ENCODE assay signal across 24 cellular contexts in the genomic region with DNA sequence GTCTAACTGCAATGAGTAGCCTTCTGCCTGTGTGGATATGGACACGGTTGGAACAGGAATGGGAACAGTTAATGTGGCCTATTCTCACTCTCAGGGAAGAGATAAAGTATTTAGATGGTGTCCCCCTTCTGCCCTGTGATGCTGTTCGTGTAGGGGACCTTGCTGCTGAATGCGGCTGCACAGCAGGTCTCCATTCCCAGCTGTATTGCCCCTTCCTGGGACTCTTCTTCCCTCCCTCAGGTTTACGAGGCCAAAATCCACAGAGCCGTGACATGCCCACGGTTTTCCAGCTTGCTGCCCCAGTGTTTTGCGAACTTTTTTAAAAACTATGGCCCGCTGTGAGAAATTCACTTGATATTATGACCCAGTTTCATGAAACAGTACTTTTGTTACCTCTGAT. TPM values are rescaled to one million over a fixed set of nuclear protein-coding genes. Genes with fewer than 3 reads are reported as not detected.
A peak's percentile ranks its signal among the peaks of the same experiment; 100 is the strongest.
DNase-seq lines count a peak whose midpoint lies in the region; TF ChIP-seq lines count a peak whose summit lies in the region.
"Had no signal": no experiment of that assay in that cellular context is flagged by ENCODE, and none has a peak within 500 bp of the region (broad histone marks: within the 10 kb centered on the region; RNA-seq: fewer than 3 reads in every experiment).

No MANE protein-coding gene starts in this region.

- H2BK5ac ChIP-seq in H9 (ENCODE audit: insufficient read length, low read length) = no peak overlapping the region

- H3K4me3 ChIP-seq in OCI-LY7 (ENCODE audit: low read depth, low read length, poor library complexity, severe bottlenecking) (no peak overlapping the region), breast epithelium (no peak overlapping the region)
- H3K4me3 ChIP-seq: MG63, SK-N-MC had no signal

- no CpG with 5 or more reads among the region's 8 CpGs for WGBS in H9 (ENCODE audit: extremely low coverage, insufficient read length, low lambda C conversion rate)

- H3K9ac ChIP-seq in H9 (ENCODE audit: extremely low read depth, insufficient read length, low read length) = no peak overlapping the region

- no peak overlapping the region for H3K14ac ChIP-seq in H9 (ENCODE audit: insufficient read depth, low read length)

- H3K9me3 Mint-ChIP-seq in H9 (no peaks in the 10 kb centered on the region), chondrocyte (ENCODE audit: low read depth) (no peaks in the 10 kb centered on the region), neural crest cell (no peaks in the 10 kb centered on the region)

- H2BK15ac ChIP-seq in H9 (ENCODE audit: low read depth, low read length) = no peak overlapping the region

- no peak overlapping the region for H2AK5ac ChIP-seq in H9 (ENCODE audit: insufficient read length, low read length)

- H3K4me1 Mint-ChIP-seq in H9 (peaks cover 9 to 14% of the 10 kb centered on the region in 2 experiments), chondrocyte (ENCODE audit: low read depth) (peaks cover 43% of the 10 kb centered on the region), neural crest cell (peaks cover 4% of the 10 kb centered on the region)

- no peaks in the 10 kb centered on the region for H3K9me2 ChIP-seq in OCI-LY7 (ENCODE audit: insufficient read depth, low read length)

- H3K79me1 ChIP-seq in H9 (ENCODE audit: insufficient read depth, low read depth, low read length, poor library complexity, severe bottlenecking) = no peaks in the 10 kb centered on the region

- H3K4me3 Mint-ChIP-seq in H9 = no peak overlapping the region
- H3K4me3 Mint-ChIP-seq in chondrocyte (ENCODE audit: unreplicated experiment) = no peak overlapping the region
- H3K4me3 Mint-ChIP-seq in neural crest cell = no peak overlapping the region
- H3K4me3 Mint-ChIP-seq: B cell had no signal

- no peak overlapping the region for H3K56ac ChIP-seq in H9 (ENCODE audit: insufficient read length, low read depth, low read length)

- H3K4ac ChIP-seq in H9 (ENCODE audit: low read depth, low read length) = no peak overlapping the region

- H4K20me1 ChIP-seq in H9 (ENCODE audit: control insufficient read depth, insufficient read depth, insufficient read length) (no peaks in the 10 kb centered on the region), OCI-LY7 (ENCODE audit: insufficient read depth, low read length) (no peaks in the 10 kb centered on the region)

- H4K8ac ChIP-seq in H9 (replicated peaks; ENCODE audit: insufficient read length, low read depth, low read length) = no peak overlapping the region

- no TSS peak for BruUV-seq in OCI-LY7 (replicated peaks; lab: Mats Ljungman, UMichigan)

- H3K4me2 ChIP-seq in H9 (ENCODE audit: insufficient read depth, insufficient read length, low read length) = no peak overlapping the region
- H3K4me2 ChIP-seq in OCI-LY7 (ENCODE audit: low read length) = peak overlapping the region; percentile 39; the same call in 1 of the 2 replicates

- peaks cover 0 to 8% (median 7%) of the 10 kb centered on the region in 3 experiments; a peak in 5 of 7 replicates for H3K36me3 Mint-ChIP-seq in H9 (ENCODE audit: insufficient read depth in 1 of 3, low read depth in 3 of 3)
- peaks cover 7% of the 10 kb centered on the region for H3K36me3 Mint-ChIP-seq in chondrocyte (ENCODE audit: low read depth)
- no peaks in the 10 kb centered on the region for H3K36me3 Mint-ChIP-seq in neural crest cell (ENCODE audit: low read depth)

- no peak overlapping the region for H3K23ac ChIP-seq in H9 (ENCODE audit: insufficient read length, low read depth, low read length)

- H3K27ac Mint-ChIP-seq in H9 (peak overlapping the region; percentile 54 to 63 (median 55); a peak in 4 of 7 replicates), chondrocyte (ENCODE audit: unreplicated experiment) (peak overlapping the region; percentile 74), neural crest cell (ENCODE audit: unreplicated experiment) (peak overlapping the region; percentile 71)
- H3K27ac Mint-ChIP-seq: B cell had no signal

- H2AFZ ChIP-seq in H9 (ENCODE audit: low read length) = no peak overlapping the region
- H2AFZ ChIP-seq in OCI-LY7 (ENCODE audit: low read length) = no peak overlapping the region

- H3K79me2 ChIP-seq in H9 (ENCODE audit: insufficient read depth, low read length) = no peaks in the 10 kb centered on the region
- H3K79me2 ChIP-seq in OCI-LY7 (ENCODE audit: insufficient read depth, low read depth, low read length) = peaks cover 35% of the 10 kb centered on the region

- H2BK20ac ChIP-seq in H9 (ENCODE audit: low read depth, low read length, poor library complexity, severe bottlenecking) = no peak overlapping the region

- H3K27me3 Mint-ChIP-seq in H9 (ENCODE audit: low read depth) (no peaks in the 10 kb centered on the region), chondrocyte (ENCODE audit: low read depth) (no peaks in the 10 kb centered on the region), neural crest cell (ENCODE audit: low read depth) (no peaks in the 10 kb centered on the region)
- H3K27me3 Mint-ChIP-seq: B cell had no signal

- H3K36me3 ChIP-seq in OCI-LY7 (ENCODE audit: insufficient read depth, low read length) (peaks cover 14% of the 10 kb centered on the region), breast epithelium (no peaks in the 10 kb centered on the region)
- H3K36me3 ChIP-seq: MG63 had no signal

- no peaks in the 10 kb centered on the region for H3K27me3 ChIP-seq in H9 (ENCODE audit: insufficient read depth, low read length)
- H3K27me3 ChIP-seq in breast epithelium = no peaks in the 10 kb centered on the region
- H3K27me3 ChIP-seq: MG63 had no signal

- DNase-seq in H9 = no peak
- DNase-seq in OCI-LY7 (ENCODE audit: low spot score) = no peak
- no peak for DNase-seq in chondrocyte (ENCODE audit: low spot score)
- no peak for DNase-seq in neural crest cell (ENCODE audit: low read depth, low spot score)
- no peak for DNase-seq in breast epithelium (ENCODE audit: low spot score in 2 of 2)
- no peak for DNase-seq in LoVo (ENCODE audit: low spot score)
- no peak for DNase-seq in stimulated activated naive CD4-positive, alpha-beta T cell (lab: John Stamatoyannopoulos, UW)
- DNase-seq in NCI-H748 treated with DMSO at 0.1 percent for 48 hours (lab: John Stamatoyannopoulos, UW) = no peak
- DNase-seq: COR-L47; DMS 273 treated with DMSO at 0.1 percent for 48 hours; DND-41; HCEC 1CT; MG63; NCI-H1092; NCI-H146; NCI-H2029 treated with DMSO at 0.1 percent for 48 hours; NCI-H2171; NCI-H446; NCI-H69; NK-92 treated with Interleukin-12 subunit alpha and Interleukin-12 subunit beta, amount 100 ng/mL, for 24 hours; OCI-M1; SHP77 had no signal

- TF ChIP-seq POLR2A in breast epithelium (IDR thresholded peaks at IDR 0.05) = no peak

- H4K5ac ChIP-seq in H9 (ENCODE audit: insufficient read length, low read depth, low read length) = no peak overlapping the region

- TF ChIP-seq CTCF in H9 (conservative IDR thresholded peaks at IDR 0.05) = no peak
- no peak for TF ChIP-seq CTCF in OCI-LY7 (conservative IDR thresholded peaks at IDR 0.05; ENCODE audit: low read length)
- TF ChIP-seq CTCF in chondrocyte (IDR thresholded peaks at IDR 0.05) = no peak
- no peak for TF ChIP-seq CTCF in neural crest cell (conservative IDR thresholded peaks at IDR 0.05)
- no peak for TF ChIP-seq CTCF in breast epithelium (IDR thresholded peaks at IDR 0.05)

- no peak overlapping the region for H2BK12ac ChIP-seq in H9 (ENCODE audit: insufficient read length, low read depth, low read length)

- POLR2A ChIA-PET in OCI-LY7 (lab: Charles Lee) = interaction anchor here (0.6 to 2.1 kb wide), 12 partner anchors 9 to 864 kb away, joined by 3 to 7 read pairs (median 3); no protein-coding TSS in a partner anchor

- intact Hi-C loops in OCI-LY7 (cut with micrococcal nuclease; ENCODE audit: unreplicated experiment) (no loop called here), breast epithelium (cut with DNase I; ENCODE audit: low total_unique reads) (no loop called here)

- no peak overlapping the region for H3T11ph ChIP-seq in H9 (ENCODE audit: low read length)

- no peaks in the 10 kb centered on the region for H3K23me2 ChIP-seq in H9 (ENCODE audit: insufficient read length, low read depth, low read length, poor library complexity, severe bottlenecking)

- no peak overlapping the region for H3K18ac ChIP-seq in H9 (ENCODE audit: insufficient read length, low read depth, low read length)

- H2BK120ac ChIP-seq in H9 (ENCODE audit: low read depth, low read length, poor library complexity, severe bottlenecking) = no peak overlapping the region

- H4K91ac ChIP-seq in H9 (ENCODE audit: insufficient read length, low read depth, low read length) = no peak overlapping the region

- H3K9me3 ChIP-seq in H9 (ENCODE audit: control insufficient read depth, low read depth, low read length) (no peaks in the 10 kb centered on the region), OCI-LY7 (ENCODE audit: low read length) (no peaks in the 10 kb centered on the region), breast epithelium (no peaks in the 10 kb centered on the region)
- H3K9me3 ChIP-seq: MG63 had no signal

- H3K27ac ChIP-seq in H9 (ENCODE audit: insufficient read length, low read depth, low read length) (no peak overlapping the region), OCI-LY7 (ENCODE audit: low read depth, low read length, poor library complexity, severe bottlenecking) (peak overlapping the region; percentile 27), breast epithelium (no peak overlapping the region)
- H3K27ac ChIP-seq: SK-N-MC had no signal

- CTCF ChIA-PET in OCI-LY7 (lab: Charles Lee; ENCODE audit: unreplicated experiment) = interaction anchor here (0.8 kb wide), 1 partner anchor 49 kb away, joined by 3 read pairs; no protein-coding TSS in a partner anchor

- H3K4me1 ChIP-seq in H9 (ENCODE audit: insufficient read depth, low read length) (peaks cover 2% of the 10 kb centered on the region), OCI-LY7 (ENCODE audit: insufficient read depth, low read length, poor library complexity, severe bottlenecking) (peaks cover 97% of the 10 kb centered on the region), breast epithelium (no peaks in the 10 kb centered on the region)

RNA-seq across cellular contexts. Expression of gene SNX25, which starts 50.3 kb away (rescaled TPM):
- total RNA-seq in H9 (2021) = 24.4 and 28.2 TPM in 2 replicates
- total RNA-seq in OCI-LY7 (2014; rRNA removed; shearing (Covaris generic)) = 33.7 and 35.5 TPM in 2 replicates
- 49.4 and 55.6 TPM in 2 replicates for total RNA-seq in OCI-LY7 (2022)
- total RNA-seq in chondrocyte = 53.5 to 57.5 TPM (median 53.6 TPM) in 3 replicates
- 9.7 and 14.3 TPM in 2 replicates for total RNA-seq in neural crest cell
- total RNA-seq in breast epithelium = 10 to 100 TPM; 16.8 to 30.1 (median 29.8) TPM

RNA-seq across cellular contexts. Expression of gene CFAP97, which starts 55.9 kb away (rescaled TPM):
- total RNA-seq in H9 (2021) (36.1 and 39.3 TPM in 2 replicates), OCI-LY7 (2022) (54.0 and 57.3 TPM in 2 replicates), chondrocyte (48.5 to 53.1 TPM (median 50.1 TPM) in 3 replicates), neural crest cell (34.6 and 38.5 TPM in 2 replicates), breast epithelium (10 to 100 TPM; 36.6 to 42.4 (median 38.0) TPM)
- 20.4 and 22.7 TPM in 2 replicates for total RNA-seq in OCI-LY7 (2014; rRNA removed; shearing (Covaris generic))
